ENCODE assay signal across 16 cellular contexts in genomic region chr18:26652501-26652900, GRCh38.
DNase-seq lines count a peak whose midpoint lies in the region; ATAC-seq and TF ChIP-seq lines count a peak whose summit lies in the region.
"Had no signal": no experiment of that assay in that cellular context is flagged by ENCODE, and none has a peak within 500 bp of the region (broad histone marks: within the 10 kb centered on the region; RNA-seq: fewer than 3 reads in every experiment).

No MANE protein-coding gene starts in this region.

- H3K9me3 Mint-ChIP-seq in brain (no peaks in the 10 kb centered on the region), neural crest cell (no peaks in the 10 kb centered on the region)
- H3K9me3 Mint-ChIP-seq: CD4-positive, alpha-beta T cell had no signal

- DNase-seq in NCI-H82 (lab: John Stamatoyannopoulos, UW) (peak; percentile 40), NCI-H82 treated with DMSO at 0.1 percent for 48 hours (lab: John Stamatoyannopoulos, UW; ENCODE audit: unreplicated experiment) (no peak), neural crest cell (ENCODE audit: low read depth, low spot score) (no peak), middle frontal gyrus (ENCODE audit: extremely low spot score, low spot score) (no peak)
- DNase-seq: AML-193; Caco-2; CD4-positive, alpha-beta T cell; DMS79; GDM1; GM23248; HCEC 1CT; IMR-90 had no signal

- H3K27me3 Mint-ChIP-seq in brain, result peaks cover 26% of the 10 kb centered on the region
- H3K27me3 Mint-ChIP-seq in neural crest cell (ENCODE audit: low read depth), result no peaks in the 10 kb centered on the region

- ATAC-seq in GM19035 (IDR thresholded peaks at IDR 0.05; ENCODE audit: unreplicated experiment), result no peak
- ATAC-seq in GM18517 (IDR thresholded peaks at IDR 0.05; ENCODE audit: unreplicated experiment), result no peak
- ATAC-seq: A549 had no signal

- TF ChIP-seq CTCF in brain (conservative IDR thresholded peaks at IDR 0.05), result no peak
- TF ChIP-seq CTCF in neural crest cell (conservative IDR thresholded peaks at IDR 0.05), result no peak

- H3K4me1 Mint-ChIP-seq in brain, result peaks cover 50% of the 10 kb centered on the region
- peaks cover 37% of the 10 kb centered on the region for H3K4me1 Mint-ChIP-seq in neural crest cell

- H3K36me3 Mint-ChIP-seq in brain (no peaks in the 10 kb centered on the region), neural crest cell (ENCODE audit: low read depth) (no peaks in the 10 kb centered on the region)

- H3K27ac Mint-ChIP-seq in brain (peak overlapping the region in 2 of 5 experiments; percentile 22 to 39), neural crest cell (ENCODE audit: unreplicated experiment) (no peak overlapping the region)
- H3K27ac Mint-ChIP-seq: CD4-positive, alpha-beta T cell had no signal

- H3K4me3 Mint-ChIP-seq in brain (peak overlapping the region in 3 of 5 experiments; percentile 2 to 13 (median 6)), neural crest cell (peak overlapping the region; percentile 46)
- H3K4me3 Mint-ChIP-seq: CD4-positive, alpha-beta T cell had no signal
